In genomic region chr5:160620401-160620800, GRCh38 we compare ENCODE assay signal across 27 cellular contexts.
"Had no signal": no experiment of that assay in that cellular context is flagged by ENCODE, and none has a peak within 500 bp of the region (broad histone marks: within the 10 kb centered on the region; RNA-seq: fewer than 3 reads in every experiment).

No MANE protein-coding gene starts in this region.

- ATAC-seq: naive thymus-derived CD8-positive, alpha-beta T cell; psoas muscle; right cardiac atrium; stimulated activated effector memory CD8-positive, alpha-beta T cell treated with anti-CD3 and anti-CD28 coated beads, Interleukin-12 subunit alpha, Interleukin-12 subunit beta, amount 100 ng/mL, for 72 hours; stimulated activated naive B cell treated with anti-CD40 and anti-IgM and Interleukin-4, amounts not matched to agents 10 μg/mL and 1 μg/mL and 100 μg/mL, for 72 hours had no signal

- H3K27ac ChIP-seq: ovary, parathyroid adenoma, psoas muscle, right lobe of liver, sigmoid colon, stomach, thoracic aorta, thyroid gland, tibial nerve, upper lobe of left lung, vagina had no signal

- H3K27me3 ChIP-seq: ovary, right lobe of liver, sigmoid colon, stomach, thyroid gland, tibial nerve, upper lobe of left lung, vagina had no signal

- H3K4me1 ChIP-seq: parathyroid adenoma, psoas muscle, right lobe of liver, sigmoid colon, stomach, thyroid gland, tibial nerve, upper lobe of left lung, vagina had no signal

- H3K9me3 Mint-ChIP-seq: naive thymus-derived CD8-positive, alpha-beta T cell; nephron progenitor cell; neural crest cell; stimulated activated effector memory CD8-positive, alpha-beta T cell treated with anti-CD3 and anti-CD28 coated beads, Interleukin-12 subunit alpha, Interleukin-12 subunit beta, amount 100 ng/mL, for 72 hours; stimulated activated naive B cell treated with anti-CD40 and anti-IgM and Interleukin-4, amounts not matched to agents 10 μg/mL and 1 μg/mL and 100 μg/mL, for 72 hours had no signal

- H3K4me1 Mint-ChIP-seq: naive B cell; nephron progenitor cell; neural crest cell; stimulated activated effector memory CD8-positive, alpha-beta T cell treated with anti-CD3 and anti-CD28 coated beads, Interleukin-12 subunit alpha, Interleukin-12 subunit beta, amount 100 ng/mL, for 72 hours; stimulated activated naive B cell treated with anti-CD40 and anti-IgM and Interleukin-4, amounts not matched to agents 10 μg/mL and 1 μg/mL and 100 μg/mL, for 72 hours had no signal

- H3K36me3 ChIP-seq: ovary, right lobe of liver, sigmoid colon, stomach, thoracic aorta, thyroid gland, upper lobe of left lung, vagina had no signal

- H3K4me3 ChIP-seq: ovary, psoas muscle, right lobe of liver, sigmoid colon, stomach, thoracic aorta, thyroid gland, tibial nerve, upper lobe of left lung, vagina had no signal

- H3K36me3 Mint-ChIP-seq: naive B cell; naive thymus-derived CD8-positive, alpha-beta T cell; stimulated activated effector memory CD8-positive, alpha-beta T cell treated with anti-CD3 and anti-CD28 coated beads, Interleukin-12 subunit alpha, Interleukin-12 subunit beta, amount 100 ng/mL, for 72 hours; stimulated activated naive B cell treated with anti-CD40 and anti-IgM and Interleukin-4, amounts not matched to agents 10 μg/mL and 1 μg/mL and 100 μg/mL, for 72 hours had no signal

- DNase-seq: naive B cell; naive thymus-derived CD8-positive, alpha-beta T cell; nephron progenitor cell; occipital lobe; ovary; psoas muscle; right lobe of liver; sigmoid colon; small intestine; stimulated activated CD4-positive, alpha-beta T cell treated with anti-CD3 and anti-CD28 coated beads, Interleukin-15, amount 100 ng/mL, for 24 hours; stimulated activated CD4-positive, alpha-beta T cell treated with anti-CD3 and anti-CD28 coated beads, Interleukin-2, amount 100 ng/mL, for 24 hours; stimulated activated CD4-positive, alpha-beta T cell treated with anti-CD3 and anti-CD28 coated beads, Interleukin-2, amount 100 ng/mL, for 48 hours; stimulated activated CD4-positive, alpha-beta T cell treated with anti-CD3 and anti-CD28 coated beads, Interleukin-4, amount 100 ng/mL, for 24 hours; stimulated activated naive B cell treated with anti-CD40 and anti-IgM and Interleukin-4, amounts not matched to agents 10 μg/mL and 1 μg/mL and 100 μg/mL, for 72 hours; stimulated activated naive CD4-positive, alpha-beta T cell treated with Interleukin-2 at 50 U/mL for 16 hours; stomach; thyroid gland; trophoblast cell had no signal

- H3K9me3 ChIP-seq: ovary, psoas muscle, right lobe of liver, sigmoid colon, stomach, thoracic aorta, thyroid gland, tibial nerve, upper lobe of left lung, vagina had no signal

- H3K4me3 Mint-ChIP-seq: naive B cell; naive thymus-derived CD8-positive, alpha-beta T cell; nephron progenitor cell; neural crest cell; stimulated activated effector memory CD8-positive, alpha-beta T cell treated with anti-CD3 and anti-CD28 coated beads, Interleukin-12 subunit alpha, Interleukin-12 subunit beta, amount 100 ng/mL, for 72 hours; stimulated activated naive B cell treated with anti-CD40 and anti-IgM and Interleukin-4, amounts not matched to agents 10 μg/mL and 1 μg/mL and 100 μg/mL, for 72 hours had no signal

- H3K27ac Mint-ChIP-seq: naive B cell; naive thymus-derived CD8-positive, alpha-beta T cell; nephron progenitor cell; progenitor cell of endocrine pancreas; stimulated activated effector memory CD8-positive, alpha-beta T cell treated with anti-CD3 and anti-CD28 coated beads, Interleukin-12 subunit alpha, Interleukin-12 subunit beta, amount 100 ng/mL, for 72 hours; stimulated activated naive B cell treated with anti-CD40 and anti-IgM and Interleukin-4, amounts not matched to agents 10 μg/mL and 1 μg/mL and 100 μg/mL, for 72 hours had no signal
